Comparison of ENCODE assay signal across 30 cellular contexts in the genomic region with DNA sequence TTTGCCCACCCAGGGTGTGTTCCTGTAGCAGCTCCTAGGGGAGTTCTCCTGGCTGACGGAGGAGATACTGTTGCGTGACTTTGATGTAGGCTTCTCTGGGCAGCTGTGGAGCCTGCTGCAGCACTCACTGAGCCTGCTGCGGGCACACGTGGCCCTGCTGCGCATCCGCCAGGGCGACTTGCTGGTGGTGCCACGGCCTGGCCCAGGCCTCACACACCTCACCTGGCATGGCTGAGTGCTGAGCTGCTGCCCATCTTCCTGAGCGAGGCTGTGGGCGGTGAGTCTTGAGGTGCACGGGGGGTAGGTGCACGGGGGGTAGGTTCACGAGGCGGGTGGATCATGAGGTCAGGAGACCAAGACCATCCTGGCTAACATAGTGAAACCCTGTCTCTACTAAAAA.
"Had no signal": no experiment of that assay in that cellular context is flagged by ENCODE, and none has a peak within 500 bp of the region (broad histone marks: within the 10 kb centered on the region; RNA-seq: fewer than 3 reads in every experiment).

No MANE protein-coding gene starts in this region.

- H3K27me3 ChIP-seq: ascending aorta, body of pancreas had no signal

- H3K4me3 Mint-ChIP-seq: activated CD8-positive, alpha-beta memory T cell treated with anti-CD3 and anti-CD28 coated beads, Interleukin-2, amount 10 ng/mL, durations not matched to agents 7 days and 5 days; activated naive CD8-positive, alpha-beta T cell treated with anti-CD3 and anti-CD28 coated beads, Interleukin-2, amount 50 U/mL, for 24 hours; activated T-cell treated with anti-CD3 and anti-CD28 coated beads, Interleukin-2, amount 50 U/mL, for 24 hours; activated T-helper 1 cell treated with anti-CD3 and anti-CD28 coated beads, Interleukin-12 subunit alpha, Interleukin-12 subunit beta, Interleukin-2, Interleukin-4 antibody, amounts not matched to agents 30 ng/mL and 10 ng/mL and 1 ng/mL, durations not matched to agents 14 hours and 24 hours and 36 hours; T-helper 2 cell treated with Interferon-gamma antibody and Interleukin-4, amounts not matched to agents 5 μg/mL and 100 μg/mL, for 36 hours had no signal

- H3K4me1 Mint-ChIP-seq: activated CD8-positive, alpha-beta memory T cell treated with anti-CD3 and anti-CD28 coated beads, Interleukin-2, amount 10 ng/mL, durations not matched to agents 7 days and 5 days; activated naive CD8-positive, alpha-beta T cell treated with anti-CD3 and anti-CD28 coated beads, Interleukin-2, amount 50 U/mL, for 24 hours had no signal

- H3K27ac ChIP-seq: ascending aorta, body of pancreas, SK-N-MC had no signal

- H3K27me3 Mint-ChIP-seq: activated CD8-positive, alpha-beta memory T cell treated with anti-CD3 and anti-CD28 coated beads, Interleukin-2, amount 10 ng/mL, durations not matched to agents 7 days and 5 days; activated naive CD8-positive, alpha-beta T cell treated with anti-CD3 and anti-CD28 coated beads, Interleukin-2, amount 50 U/mL, for 24 hours; activated T-cell treated with anti-CD3 and anti-CD28 coated beads, Interleukin-2, amount 50 U/mL, for 24 hours had no signal

- H3K4me1 ChIP-seq: ascending aorta, body of pancreas had no signal

- H3K27ac Mint-ChIP-seq: activated CD8-positive, alpha-beta memory T cell treated with anti-CD3 and anti-CD28 coated beads, Interleukin-2, amount 10 ng/mL, durations not matched to agents 7 days and 5 days; activated naive CD4-positive, alpha-beta T cell treated with anti-CD3 and anti-CD28 coated beads, Interleukin-2, amount 50 U/mL, for 72 hours; activated naive CD8-positive, alpha-beta T cell treated with anti-CD3 and anti-CD28 coated beads, Interleukin-2, amount 50 U/mL, for 24 hours; activated T-cell treated with anti-CD3 and anti-CD28 coated beads, Interleukin-2, amount 50 U/mL, for 24 hours; activated T-helper 1 cell treated with anti-CD3 and anti-CD28 coated beads, Interleukin-12 subunit alpha, Interleukin-12 subunit beta, Interleukin-2, Interleukin-4 antibody, amounts not matched to agents 30 ng/mL and 10 ng/mL and 1 ng/mL, durations not matched to agents 14 hours and 24 hours and 36 hours; T-helper 2 cell treated with Interferon-gamma antibody and Interleukin-4, amounts not matched to agents 5 μg/mL and 100 μg/mL, for 36 hours had no signal

- H3K4me3 ChIP-seq: ascending aorta, body of pancreas, K562, SK-N-MC had no signal

- DNase-seq: activated CD4-positive, alpha-beta T cell treated with anti-CD3 and anti-CD28 coated beads for 48 hours; activated CD4-positive, alpha-beta T cell treated with anti-CD3 and anti-CD28 coated beads, Interleukin-2, amount 50 U/mL, for 48 hours; activated CD8-positive, alpha-beta memory T cell treated with anti-CD3 and anti-CD28 coated beads, Interleukin-2, amount 10 ng/mL, durations not matched to agents 7 days and 5 days; activated effector memory CD4-positive, alpha-beta T cell treated with Interleukin-2 at 50 U/mL for 16 hours; activated naive CD4-positive, alpha-beta T cell; activated naive CD8-positive, alpha-beta T cell treated with anti-CD3 and anti-CD28 coated beads, Interleukin-2, amount 50 U/mL, for 24 hours; activated T-cell treated with anti-CD3 and anti-CD28 coated beads, Interleukin-2, amount 50 U/mL, for 24 hours; amniotic stem cell; body of pancreas; Karpas-422; MM.1S; NCI-H1105; NCI-H1436; NCI-H1694 treated with DMSO at 0.1 percent for 48 hours; NCI-H2029 treated with DMSO at 0.1 percent for 48 hours; NCI-H345; NCI-H510A; NCI-H526 treated with DMSO at 0.1 percent for 48 hours; NCI-H82; RPMI8226; SW 1271 had no signal

- H3K36me3 ChIP-seq: ascending aorta had no signal

- ATAC-seq: activated CD4-positive, CD25-positive, alpha-beta regulatory T cell treated with anti-CD3 and anti-CD28 coated beads, Interleukin-2, amount 50 U/mL, for 24 hours; activated CD8-positive, alpha-beta memory T cell treated with anti-CD3 and anti-CD28 coated beads, Interleukin-2, amount 10 ng/mL, durations not matched to agents 7 days and 5 days; activated naive CD4-positive, alpha-beta T cell treated with anti-CD3 and anti-CD28 coated beads, Interleukin-2, amount 50 U/mL, for 72 hours; activated naive CD8-positive, alpha-beta T cell treated with anti-CD3 and anti-CD28 coated beads, Interleukin-2, amount 50 U/mL, for 24 hours; body of pancreas; Panc1; Right ventricle myocardium inferior had no signal
